In genomic region chr10:2921956-2922680, GRCh38 we compare ENCODE assay signal across 1 cellular context.
TF ChIP-seq lines count a peak whose summit lies in the region.

No MANE protein-coding gene starts in this region.

TF ChIP-seq in HCT116, 20 proteins besides CTCF, POLR2A, EP300 and RAD21 (continued from another document):
- TF ChIP-seq ZBTB33 (IDR thresholded peaks at IDR 0.05; ENCODE audit: extremely low read depth, insufficient replicate concordance, low read length) = no peak
